28 cellular contexts compared by ENCODE assay signal in genomic region chr4:129899849-129900248, GRCh38.
"Had no signal": no experiment of that assay in that cellular context is flagged by ENCODE, and none has a peak within 500 bp of the region (broad histone marks: within the 10 kb centered on the region; RNA-seq: fewer than 3 reads in every experiment).

No MANE protein-coding gene starts in this region.

- H3K36me3 ChIP-seq: esophagus muscularis mucosa, heart left ventricle, left ventricle myocardium inferior, stomach, tibial nerve had no signal

- H3K27me3 Mint-ChIP-seq: activated naive CD8-positive, alpha-beta T cell; central memory CD8-positive, alpha-beta T cell; naive thymus-derived CD8-positive, alpha-beta T cell; stimulated activated naive B cell treated with anti-CD40 and anti-IgM and Interleukin-4, amounts not matched to agents 10 μg/mL and 1 μg/mL and 100 μg/mL, for 72 hours had no signal

- H3K4me3 ChIP-seq: esophagus muscularis mucosa, heart left ventricle, left ventricle myocardium inferior, psoas muscle, stomach, tibial nerve had no signal

- H3K27ac Mint-ChIP-seq: activated naive CD8-positive, alpha-beta T cell; naive thymus-derived CD8-positive, alpha-beta T cell; stimulated activated naive B cell treated with anti-CD40 and anti-IgM and Interleukin-4, amounts not matched to agents 10 μg/mL and 1 μg/mL and 100 μg/mL, for 72 hours; T-helper 2 cell treated with Interferon-gamma antibody and Interleukin-4, amounts not matched to agents 5 μg/mL and 100 μg/mL, for 36 hours had no signal

- H3K36me3 Mint-ChIP-seq: activated naive CD8-positive, alpha-beta T cell; naive thymus-derived CD8-positive, alpha-beta T cell; stimulated activated naive B cell treated with anti-CD40 and anti-IgM and Interleukin-4, amounts not matched to agents 10 μg/mL and 1 μg/mL and 100 μg/mL, for 72 hours had no signal

- H3K4me1 ChIP-seq: esophagus muscularis mucosa, foreskin keratinocyte, heart left ventricle, left ventricle myocardium inferior, parathyroid adenoma, psoas muscle, stomach, tibial nerve had no signal

- ATAC-seq: foreskin keratinocyte; heart left ventricle; naive thymus-derived CD8-positive, alpha-beta T cell; psoas muscle; stimulated activated naive B cell treated with anti-CD40 and anti-IgM and Interleukin-4, amounts not matched to agents 10 μg/mL and 1 μg/mL and 100 μg/mL, for 72 hours had no signal

- H3K9me3 ChIP-seq: esophagus muscularis mucosa, heart left ventricle, psoas muscle, tibial nerve had no signal

- H3K27me3 ChIP-seq: esophagus muscularis mucosa, foreskin keratinocyte, heart left ventricle, stomach, tibial nerve had no signal

- DNase-seq: activated CD4-positive, alpha-beta T cell treated with anti-CD3 and anti-CD28 coated beads for 4 hours; activated CD4-positive, alpha-beta T cell treated with anti-CD3 and anti-CD28 coated beads, Interleukin-2, amount 50 U/mL, for 4 hours; activated effector memory CD4-positive, alpha-beta T cell treated with Interleukin-2 at 50 U/mL for 16 hours; activated naive CD4-positive, alpha-beta T cell treated with Interleukin-2 at 50 U/mL for 16 hours; activated T-cell treated with anti-CD3 and anti-CD28 coated beads for 4 hours; anterior cingulate cortex; dermis blood vessel endothelial cell; effector CD4-positive, alpha-beta T cell; foreskin keratinocyte; heart left ventricle; kidney glomerular epithelial cell; left ventricle myocardium inferior; mammary epithelial cell; midbrain; naive thymus-derived CD8-positive, alpha-beta T cell; nucleus accumbens; psoas muscle; stimulated activated CD4-positive, alpha-beta T cell treated with anti-CD3 and anti-CD28 coated beads, Interleukin-15, amount 100 ng/mL, for 24 hours; stimulated activated CD4-positive, alpha-beta T cell treated with anti-CD3 and anti-CD28 coated beads, Interleukin-2, amount 100 ng/mL, for 24 hours; stimulated activated naive B cell treated with anti-CD40 and anti-IgM and Interleukin-4, amounts not matched to agents 10 μg/mL and 1 μg/mL and 100 μg/mL, for 72 hours; stomach had no signal

- H3K9me3 Mint-ChIP-seq: T-helper 2 cell treated with Interferon-gamma antibody and Interleukin-4, amounts not matched to agents 5 μg/mL and 100 μg/mL, for 36 hours had no signal

- H3K27ac ChIP-seq: esophagus muscularis mucosa, foreskin keratinocyte, heart left ventricle, left ventricle myocardium inferior, parathyroid adenoma, psoas muscle, stomach, tibial nerve had no signal

- H3K4me1 Mint-ChIP-seq: central memory CD8-positive, alpha-beta T cell; naive thymus-derived CD8-positive, alpha-beta T cell; neural crest cell; stimulated activated naive B cell treated with anti-CD40 and anti-IgM and Interleukin-4, amounts not matched to agents 10 μg/mL and 1 μg/mL and 100 μg/mL, for 72 hours had no signal

- H3K4me3 Mint-ChIP-seq: activated naive CD8-positive, alpha-beta T cell; central memory CD8-positive, alpha-beta T cell; naive thymus-derived CD8-positive, alpha-beta T cell; neural crest cell; stimulated activated naive B cell treated with anti-CD40 and anti-IgM and Interleukin-4, amounts not matched to agents 10 μg/mL and 1 μg/mL and 100 μg/mL, for 72 hours; T-helper 2 cell treated with Interferon-gamma antibody and Interleukin-4, amounts not matched to agents 5 μg/mL and 100 μg/mL, for 36 hours had no signal
